In the genomic region with DNA sequence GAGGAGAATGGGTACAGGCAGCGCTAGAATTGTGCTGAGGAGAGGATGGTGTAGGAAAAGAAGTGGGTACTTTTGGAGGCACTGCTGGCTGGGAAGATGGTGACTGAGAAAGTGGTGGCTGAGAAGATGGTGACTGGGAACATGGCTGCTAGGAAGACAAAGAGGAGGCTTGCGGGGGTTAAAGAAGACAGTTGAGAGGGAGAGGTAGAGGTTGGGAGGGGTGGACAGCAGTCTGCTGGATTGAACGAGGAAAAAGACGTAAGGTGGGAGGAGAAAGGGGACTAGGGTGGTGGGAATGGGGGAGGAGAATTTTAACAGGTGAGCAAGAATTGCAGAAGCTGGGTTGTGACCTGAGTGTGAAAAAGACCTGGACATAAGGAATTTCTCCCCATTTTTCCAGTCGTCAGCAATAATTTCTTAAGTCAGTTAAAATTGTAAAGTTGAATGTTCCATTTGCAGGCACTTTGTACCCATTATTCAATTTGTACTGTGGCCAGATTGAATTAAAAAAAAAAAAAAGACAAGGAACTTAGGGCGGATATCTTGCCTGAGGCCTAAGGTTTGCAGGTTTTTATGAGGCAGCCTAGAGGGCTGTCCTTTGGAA, we compare ENCODE assay signal across 32 cellular contexts.
"Had no signal": no experiment of that assay in that cellular context is flagged by ENCODE, and none has a peak within 500 bp of the region (broad histone marks: within the 10 kb centered on the region; RNA-seq: fewer than 3 reads in every experiment).

No MANE protein-coding gene starts in this region.

- H3K27me3 ChIP-seq: neutrophil, ovary, spleen, suprapubic skin, testis, tibial artery, transverse colon had no signal

- H3K27ac ChIP-seq: neutrophil, ovary, parathyroid adenoma, psoas muscle, skin epidermis, spleen, suprapubic skin, testis, tibial artery, transverse colon had no signal

- H3K4me3 ChIP-seq: ovary, psoas muscle, skin epidermis, smooth muscle cell, spleen, suprapubic skin, testis, tibial artery, transverse colon had no signal

- H3K9ac ChIP-seq: parathyroid adenoma had no signal

- H3K9me3 ChIP-seq: neutrophil, ovary, psoas muscle, testis, tibial artery had no signal

- H3K4me1 Mint-ChIP-seq: naive B cell; nephron progenitor cell; neural crest cell; stimulated activated memory B cell treated with anti-CD40 and anti-IgM and Interleukin-4, amounts not matched to agents 10 μg/mL and 1 μg/mL and 100 μg/mL, for 72 hours; stimulated activated naive CD8-positive, alpha-beta T cell treated with anti-CD3 and anti-CD28 coated beads, Interleukin-15, amount 100 ng/mL, for 72 hours had no signal

- H3K79me2 ChIP-seq: parathyroid adenoma had no signal

- H3K4me1 ChIP-seq: parathyroid adenoma, psoas muscle, spleen, suprapubic skin, testis, tibial artery, transverse colon had no signal

- H3K4me2 ChIP-seq: smooth muscle cell had no signal

- H3K27me3 Mint-ChIP-seq: naive B cell; naive thymus-derived CD8-positive, alpha-beta T cell; natural killer cell treated with Interleukin-12 subunit alpha and Interleukin-12 subunit beta and Interleukin-15 and Interleukin-18, amount 100 ng/mL, for 72 hours; progenitor cell of endocrine pancreas; stimulated activated memory B cell treated with anti-CD40 and anti-IgM and Interleukin-4, amounts not matched to agents 10 μg/mL and 1 μg/mL and 100 μg/mL, for 72 hours; stimulated activated naive CD8-positive, alpha-beta T cell treated with anti-CD3 and anti-CD28 coated beads, Interleukin-15, amount 100 ng/mL, for 72 hours; type B pancreatic cell had no signal

- DNase-seq: naive B cell; naive thymus-derived CD8-positive, alpha-beta T cell; nephron progenitor cell; nucleus accumbens; ovary; posterior cingulate gyrus; psoas muscle; right cardiac atrium; spleen; stimulated activated CD4-positive, alpha-beta T cell treated with anti-CD3 and anti-CD28 coated beads, Interleukin-12 subunit alpha, Interleukin-12 subunit beta, amount 100 ng/mL, for 4 hours; stimulated activated CD4-positive, alpha-beta T cell treated with anti-CD3 and anti-CD28 coated beads, Interleukin-1b, Interleukin-23, amount 100 ng/mL, for 48 hours; stimulated activated CD4-positive, alpha-beta T cell treated with anti-CD3 and anti-CD28 coated beads, Interleukin-4, amount 100 ng/mL, for 1 hour; stimulated activated CD4-positive, alpha-beta T cell treated with anti-CD3 and anti-CD28 coated beads, Interleukin-4, amount 100 ng/mL, for 4 hours; stimulated activated naive CD4-positive, alpha-beta T cell; stimulated activated naive CD8-positive, alpha-beta T cell treated with anti-CD3 and anti-CD28 coated beads, Interleukin-15, amount 100 ng/mL, for 72 hours; stimulated activated naive CD8-positive, alpha-beta T cell treated with anti-CD3 and anti-CD28 coated beads, Interleukin-15, Interleukin-2, amounts not matched to agents 100 U/mL and 50 U/mL, for 24 hours; substantia nigra; tibial artery; transverse colon had no signal

- ATAC-seq: naive thymus-derived CD8-positive, alpha-beta T cell; natural killer cell treated with Interleukin-12 subunit alpha and Interleukin-12 subunit beta and Interleukin-15 and Interleukin-18, amount 100 ng/mL, for 72 hours; psoas muscle; right cardiac atrium; sciatic nerve; stimulated activated memory B cell treated with anti-CD40 and anti-IgM and Interleukin-4, amounts not matched to agents 10 μg/mL and 1 μg/mL and 100 μg/mL, for 72 hours; stimulated activated naive CD8-positive, alpha-beta T cell treated with anti-CD3 and anti-CD28 coated beads, Interleukin-15, amount 100 ng/mL, for 72 hours; stimulated activated naive CD8-positive, alpha-beta T cell treated with anti-CD3 and anti-CD28 coated beads, Interleukin-15, Interleukin-2, amounts not matched to agents 100 U/mL and 50 U/mL, for 24 hours had no signal

- H2AFZ ChIP-seq: parathyroid adenoma had no signal

- FAIRE-seq: urothelium cell line had no signal

- H3K36me3 Mint-ChIP-seq: stimulated activated memory B cell treated with anti-CD40 and anti-IgM and Interleukin-4, amounts not matched to agents 10 μg/mL and 1 μg/mL and 100 μg/mL, for 72 hours; type B pancreatic cell had no signal

- H3K36me3 ChIP-seq: neutrophil, ovary, spleen, suprapubic skin, tibial artery, transverse colon had no signal

- H3K4me3 Mint-ChIP-seq: naive B cell; naive thymus-derived CD8-positive, alpha-beta T cell; natural killer cell treated with Interleukin-12 subunit alpha and Interleukin-12 subunit beta and Interleukin-15 and Interleukin-18, amount 100 ng/mL, for 72 hours; nephron progenitor cell; neural crest cell; stimulated activated memory B cell treated with anti-CD40 and anti-IgM and Interleukin-4, amounts not matched to agents 10 μg/mL and 1 μg/mL and 100 μg/mL, for 72 hours; stimulated activated naive CD8-positive, alpha-beta T cell treated with anti-CD3 and anti-CD28 coated beads, Interleukin-15, amount 100 ng/mL, for 72 hours; type B pancreatic cell had no signal

- H3K27ac Mint-ChIP-seq: naive B cell; naive thymus-derived CD8-positive, alpha-beta T cell; natural killer cell treated with Interleukin-12 subunit alpha and Interleukin-12 subunit beta and Interleukin-15 and Interleukin-18, amount 100 ng/mL, for 72 hours; nephron progenitor cell; progenitor cell of endocrine pancreas; stimulated activated memory B cell treated with anti-CD40 and anti-IgM and Interleukin-4, amounts not matched to agents 10 μg/mL and 1 μg/mL and 100 μg/mL, for 72 hours; stimulated activated naive CD8-positive, alpha-beta T cell treated with anti-CD3 and anti-CD28 coated beads, Interleukin-15, amount 100 ng/mL, for 72 hours; type B pancreatic cell had no signal
